Comparison of ENCODE assay signal across 1 cellular context in genomic region chr4:145481164-145481941, GRCh38.
TF ChIP-seq lines count a peak whose summit lies in the region.

Gene SMAD1 (plus strand): TSS chr4:145481853. CDS start chr4:145514614, 32,761 bp downstream.

TF ChIP-seq in HepG2, 621 proteins besides CTCF, POLR2A, EP300 and RAD21 (continued from another document and continues in another):
- TF ChIP-seq, protein P1, sequence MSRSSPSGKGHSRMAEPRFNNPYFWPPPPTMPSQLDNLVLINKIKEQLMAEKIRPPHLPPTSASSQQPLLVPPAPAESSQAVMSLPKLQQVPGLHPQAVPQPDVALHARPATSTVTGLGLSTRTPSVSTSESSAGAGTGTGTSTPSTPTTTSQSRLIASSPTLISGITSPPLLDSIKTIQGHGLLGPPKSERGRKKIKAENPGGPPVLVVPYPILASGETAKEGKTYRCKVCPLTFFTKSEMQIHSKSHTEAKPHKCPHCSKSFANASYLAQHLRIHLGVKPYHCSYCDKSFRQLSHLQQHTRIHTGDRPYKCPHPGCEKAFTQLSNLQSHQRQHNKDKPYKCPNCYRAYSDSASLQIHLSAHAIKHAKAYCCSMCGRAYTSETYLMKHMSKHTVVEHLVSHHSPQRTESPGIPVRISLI (CRISPR knock-in tag; IDR thresholded peaks at IDR 0.05; ENCODE audit: borderline replicate concordance), result no peak
- no peak for TF ChIP-seq RAD51 (IDR thresholded peaks at IDR 0.05; ENCODE audit: borderline replicate concordance)
- no peak for TF ChIP-seq RARA (CRISPR knock-in tag; IDR thresholded peaks at IDR 0.05)
- no peak for TF ChIP-seq BHLHE40 (IDR thresholded peaks at IDR 0.05; ENCODE audit: low read length)
- TF ChIP-seq EHMT2 (IDR thresholded peaks at IDR 0.05; ENCODE audit: borderline replicate concordance, low read depth, low read length), result no peak
- TF ChIP-seq, protein P2, sequence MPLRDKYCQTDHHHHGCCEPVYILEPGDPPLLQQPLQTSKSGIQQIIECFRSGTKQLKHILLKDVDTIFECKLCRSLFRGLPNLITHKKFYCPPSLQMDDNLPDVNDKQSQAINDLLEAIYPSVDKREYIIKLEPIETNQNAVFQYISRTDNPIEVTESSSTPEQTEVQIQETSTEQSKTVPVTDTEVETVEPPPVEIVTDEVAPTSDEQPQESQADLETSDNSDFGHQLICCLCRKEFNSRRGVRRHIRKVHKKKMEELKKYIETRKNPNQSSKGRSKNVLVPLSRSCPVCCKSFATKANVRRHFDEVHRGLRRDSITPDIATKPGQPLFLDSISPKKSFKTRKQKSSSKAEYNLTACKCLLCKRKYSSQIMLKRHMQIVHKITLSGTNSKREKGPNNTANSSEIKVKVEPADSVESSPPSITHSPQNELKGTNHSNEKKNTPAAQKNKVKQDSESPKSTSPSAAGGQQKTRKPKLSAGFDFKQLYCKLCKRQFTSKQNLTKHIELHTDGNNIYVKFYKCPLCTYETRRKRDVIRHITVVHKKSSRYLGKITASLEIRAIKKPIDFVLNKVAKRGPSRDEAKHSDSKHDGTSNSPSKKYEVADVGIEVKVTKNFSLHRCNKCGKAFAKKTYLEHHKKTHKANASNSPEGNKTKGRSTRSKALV (CRISPR knock-in tag; IDR thresholded peaks at IDR 0.05), result peak; percentile 82
- TF ChIP-seq, protein P3, sequence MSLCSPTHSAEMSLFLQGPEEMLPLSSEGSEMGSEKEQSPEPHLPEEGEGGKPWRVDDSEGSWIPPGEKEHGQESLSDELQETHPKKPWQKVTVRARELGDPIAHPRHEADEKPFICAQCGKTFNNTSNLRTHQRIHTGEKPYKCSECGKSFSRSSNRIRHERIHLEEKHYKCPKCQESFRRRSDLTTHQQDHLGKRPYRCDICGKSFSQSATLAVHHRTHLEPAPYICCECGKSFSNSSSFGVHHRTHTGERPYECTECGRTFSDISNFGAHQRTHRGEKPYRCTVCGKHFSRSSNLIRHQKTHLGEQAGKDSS (CRISPR knock-in tag; IDR thresholded peaks at IDR 0.05; ENCODE audit: borderline replicate concordance, low read depth), result no peak
- no peak for TF ChIP-seq SUZ12 (IDR thresholded peaks at IDR 0.05; ENCODE audit: low read depth, low read length)
- no peak for TF ChIP-seq ELK4 (CRISPR knock-in tag; IDR thresholded peaks at IDR 0.05; ENCODE audit: borderline replicate concordance)
- TF ChIP-seq ZNF326 (CRISPR knock-in tag; IDR thresholded peaks at IDR 0.05; ENCODE audit: borderline replicate concordance), result no peak
- TF ChIP-seq, protein P4, sequence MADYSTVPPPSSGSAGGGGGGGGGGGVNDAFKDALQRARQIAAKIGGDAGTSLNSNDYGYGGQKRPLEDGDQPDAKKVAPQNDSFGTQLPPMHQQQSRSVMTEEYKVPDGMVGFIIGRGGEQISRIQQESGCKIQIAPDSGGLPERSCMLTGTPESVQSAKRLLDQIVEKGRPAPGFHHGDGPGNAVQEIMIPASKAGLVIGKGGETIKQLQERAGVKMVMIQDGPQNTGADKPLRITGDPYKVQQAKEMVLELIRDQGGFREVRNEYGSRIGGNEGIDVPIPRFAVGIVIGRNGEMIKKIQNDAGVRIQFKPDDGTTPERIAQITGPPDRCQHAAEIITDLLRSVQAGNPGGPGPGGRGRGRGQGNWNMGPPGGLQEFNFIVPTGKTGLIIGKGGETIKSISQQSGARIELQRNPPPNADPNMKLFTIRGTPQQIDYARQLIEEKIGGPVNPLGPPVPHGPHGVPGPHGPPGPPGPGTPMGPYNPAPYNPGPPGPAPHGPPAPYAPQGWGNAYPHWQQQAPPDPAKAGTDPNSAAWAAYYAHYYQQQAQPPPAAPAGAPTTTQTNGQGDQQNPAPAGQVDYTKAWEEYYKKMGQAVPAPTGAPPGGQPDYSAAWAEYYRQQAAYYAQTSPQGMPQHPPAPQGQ (CRISPR knock-in tag; IDR thresholded peaks at IDR 0.05; ENCODE audit: borderline replicate concordance), result no peak
- no peak for TF ChIP-seq DNMT3B (CRISPR knock-in tag; conservative IDR thresholded peaks at IDR 0.05)
- TF ChIP-seq, protein P5, sequence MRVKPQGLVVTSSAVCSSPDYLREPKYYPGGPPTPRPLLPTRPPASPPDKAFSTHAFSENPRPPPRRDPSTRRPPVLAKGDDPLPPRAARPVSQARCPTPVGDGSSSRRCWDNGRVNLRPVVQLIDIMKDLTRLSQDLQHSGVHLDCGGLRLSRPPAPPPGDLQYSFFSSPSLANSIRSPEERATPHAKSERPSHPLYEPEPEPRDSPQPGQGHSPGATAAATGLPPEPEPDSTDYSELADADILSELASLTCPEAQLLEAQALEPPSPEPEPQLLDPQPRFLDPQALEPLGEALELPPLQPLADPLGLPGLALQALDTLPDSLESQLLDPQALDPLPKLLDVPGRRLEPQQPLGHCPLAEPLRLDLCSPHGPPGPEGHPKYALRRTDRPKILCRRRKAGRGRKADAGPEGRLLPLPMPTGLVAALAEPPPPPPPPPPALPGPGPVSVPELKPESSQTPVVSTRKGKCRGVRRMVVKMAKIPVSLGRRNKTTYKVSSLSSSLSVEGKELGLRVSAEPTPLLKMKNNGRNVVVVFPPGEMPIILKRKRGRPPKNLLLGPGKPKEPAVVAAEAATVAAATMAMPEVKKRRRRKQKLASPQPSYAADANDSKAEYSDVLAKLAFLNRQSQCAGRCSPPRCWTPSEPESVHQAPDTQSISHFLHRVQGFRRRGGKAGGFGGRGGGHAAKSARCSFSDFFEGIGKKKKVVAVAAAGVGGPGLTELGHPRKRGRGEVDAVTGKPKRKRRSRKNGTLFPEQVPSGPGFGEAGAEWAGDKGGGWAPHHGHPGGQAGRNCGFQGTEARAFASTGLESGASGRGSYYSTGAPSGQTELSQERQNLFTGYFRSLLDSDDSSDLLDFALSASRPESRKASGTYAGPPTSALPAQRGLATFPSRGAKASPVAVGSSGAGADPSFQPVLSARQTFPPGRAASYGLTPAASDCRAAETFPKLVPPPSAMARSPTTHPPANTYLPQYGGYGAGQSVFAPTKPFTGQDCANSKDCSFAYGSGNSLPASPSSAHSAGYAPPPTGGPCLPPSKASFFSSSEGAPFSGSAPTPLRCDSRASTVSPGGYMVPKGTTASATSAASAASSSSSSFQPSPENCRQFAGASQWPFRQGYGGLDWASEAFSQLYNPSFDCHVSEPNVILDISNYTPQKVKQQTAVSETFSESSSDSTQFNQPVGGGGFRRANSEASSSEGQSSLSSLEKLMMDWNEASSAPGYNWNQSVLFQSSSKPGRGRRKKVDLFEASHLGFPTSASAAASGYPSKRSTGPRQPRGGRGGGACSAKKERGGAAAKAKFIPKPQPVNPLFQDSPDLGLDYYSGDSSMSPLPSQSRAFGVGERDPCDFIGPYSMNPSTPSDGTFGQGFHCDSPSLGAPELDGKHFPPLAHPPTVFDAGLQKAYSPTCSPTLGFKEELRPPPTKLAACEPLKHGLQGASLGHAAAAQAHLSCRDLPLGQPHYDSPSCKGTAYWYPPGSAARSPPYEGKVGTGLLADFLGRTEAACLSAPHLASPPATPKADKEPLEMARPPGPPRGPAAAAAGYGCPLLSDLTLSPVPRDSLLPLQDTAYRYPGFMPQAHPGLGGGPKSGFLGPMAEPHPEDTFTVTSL (CRISPR knock-in tag; IDR thresholded peaks at IDR 0.05; ENCODE audit: borderline replicate concordance), result no peak
- TF ChIP-seq JARID2 (CRISPR knock-in tag; IDR thresholded peaks at IDR 0.05; ENCODE audit: insufficient replicate concordance), result no peak
- no peak for TF ChIP-seq SMAD9 (CRISPR knock-in tag; IDR thresholded peaks at IDR 0.05)
- no peak for TF ChIP-seq RCOR2 (CRISPR knock-in tag; IDR thresholded peaks at IDR 0.05)
- no peak for TF ChIP-seq ZMYM2 (CRISPR knock-in tag; IDR thresholded peaks at IDR 0.05)
- TF ChIP-seq CEBPG (CRISPR knock-in tag; IDR thresholded peaks at IDR 0.05), result no peak
- TF ChIP-seq REST (IDR thresholded peaks at IDR 0.05; ENCODE audit: borderline replicate concordance in 1 of 2, low read depth in 1 of 2, low read length in 2 of 2), result no peak
- no peak for TF ChIP-seq CCAR2 (optimal IDR thresholded peaks at IDR 0.05; ENCODE audit: low read depth, low read length)
- TF ChIP-seq KDM1A (CRISPR knock-in tag; IDR thresholded peaks at IDR 0.05), result no peak
- TF ChIP-seq GFI1 (CRISPR knock-in tag; IDR thresholded peaks at IDR 0.05; ENCODE audit: borderline replicate concordance), result no peak
- TF ChIP-seq SMARCE1 (IDR thresholded peaks at IDR 0.05; ENCODE audit: borderline replicate concordance), result no peak
- no peak; the same call in none of the 2 replicates for TF ChIP-seq HDAC1 (CRISPR knock-in tag; IDR thresholded peaks at IDR 0.05)
- TF ChIP-seq, protein P6, sequence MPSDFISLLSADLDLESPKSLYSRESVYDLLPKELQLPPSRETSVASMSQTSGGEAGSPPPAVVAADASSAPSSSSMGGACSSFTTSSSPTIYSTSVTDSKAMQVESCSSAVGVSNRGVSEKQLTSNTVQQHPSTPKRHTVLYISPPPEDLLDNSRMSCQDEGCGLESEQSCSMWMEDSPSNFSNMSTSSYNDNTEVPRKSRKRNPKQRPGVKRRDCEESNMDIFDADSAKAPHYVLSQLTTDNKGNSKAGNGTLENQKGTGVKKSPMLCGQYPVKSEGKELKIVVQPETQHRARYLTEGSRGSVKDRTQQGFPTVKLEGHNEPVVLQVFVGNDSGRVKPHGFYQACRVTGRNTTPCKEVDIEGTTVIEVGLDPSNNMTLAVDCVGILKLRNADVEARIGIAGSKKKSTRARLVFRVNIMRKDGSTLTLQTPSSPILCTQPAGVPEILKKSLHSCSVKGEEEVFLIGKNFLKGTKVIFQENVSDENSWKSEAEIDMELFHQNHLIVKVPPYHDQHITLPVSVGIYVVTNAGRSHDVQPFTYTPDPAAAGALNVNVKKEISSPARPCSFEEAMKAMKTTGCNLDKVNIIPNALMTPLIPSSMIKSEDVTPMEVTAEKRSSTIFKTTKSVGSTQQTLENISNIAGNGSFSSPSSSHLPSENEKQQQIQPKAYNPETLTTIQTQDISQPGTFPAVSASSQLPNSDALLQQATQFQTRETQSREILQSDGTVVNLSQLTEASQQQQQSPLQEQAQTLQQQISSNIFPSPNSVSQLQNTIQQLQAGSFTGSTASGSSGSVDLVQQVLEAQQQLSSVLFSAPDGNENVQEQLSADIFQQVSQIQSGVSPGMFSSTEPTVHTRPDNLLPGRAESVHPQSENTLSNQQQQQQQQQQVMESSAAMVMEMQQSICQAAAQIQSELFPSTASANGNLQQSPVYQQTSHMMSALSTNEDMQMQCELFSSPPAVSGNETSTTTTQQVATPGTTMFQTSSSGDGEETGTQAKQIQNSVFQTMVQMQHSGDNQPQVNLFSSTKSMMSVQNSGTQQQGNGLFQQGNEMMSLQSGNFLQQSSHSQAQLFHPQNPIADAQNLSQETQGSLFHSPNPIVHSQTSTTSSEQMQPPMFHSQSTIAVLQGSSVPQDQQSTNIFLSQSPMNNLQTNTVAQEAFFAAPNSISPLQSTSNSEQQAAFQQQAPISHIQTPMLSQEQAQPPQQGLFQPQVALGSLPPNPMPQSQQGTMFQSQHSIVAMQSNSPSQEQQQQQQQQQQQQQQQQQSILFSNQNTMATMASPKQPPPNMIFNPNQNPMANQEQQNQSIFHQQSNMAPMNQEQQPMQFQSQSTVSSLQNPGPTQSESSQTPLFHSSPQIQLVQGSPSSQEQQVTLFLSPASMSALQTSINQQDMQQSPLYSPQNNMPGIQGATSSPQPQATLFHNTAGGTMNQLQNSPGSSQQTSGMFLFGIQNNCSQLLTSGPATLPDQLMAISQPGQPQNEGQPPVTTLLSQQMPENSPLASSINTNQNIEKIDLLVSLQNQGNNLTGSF (CRISPR knock-in tag; IDR thresholded peaks at IDR 0.05), result no peak
- TF ChIP-seq RBFOX2 (IDR thresholded peaks at IDR 0.05; ENCODE audit: low read depth, low read length), result peak; percentile 82; the same call in 1 of the 2 replicates
- TF ChIP-seq ZNF724P (CRISPR knock-in tag; IDR thresholded peaks at IDR 0.05; ENCODE audit: borderline replicate concordance), result no peak
